8 cellular contexts compared by ENCODE assay signal in genomic region chr12:108731866-108732461, GRCh38. TPM values are rescaled to one million over a fixed set of nuclear protein-coding genes. Genes with fewer than 3 reads are reported as not detected.
DNase-seq lines count a peak whose midpoint lies in the region; ATAC-seq and TF ChIP-seq lines count a peak whose summit lies in the region.

No MANE protein-coding gene starts in this region.

- H3K27me3 ChIP-seq in BE2C (no peaks in the 10 kb centered on the region), left lung (no peaks in the 10 kb centered on the region)

- no peaks in the 10 kb centered on the region for H3K9me3 Mint-ChIP-seq in dendritic cell treated with granulocyte-macrophage colony-stimulating factor and Interleukin-4, amounts not matched to agents 40 ng/mL and 50 ng/mL, for 4 days

- DNase-seq in BE2C: peak; percentile 100
- DNase-seq in NCI-H526 treated with DMSO at 0.1 percent for 48 hours (lab: John Stamatoyannopoulos, UW): peak; percentile 93
- peak; percentile 92 to 96 for DNase-seq in activated CD4-positive, alpha-beta T cell treated with anti-CD3 and anti-CD28 coated beads, Interleukin-2, amount 50 U/mL, for 24 hours (ENCODE audit: low read depth in 1 of 2, low spot score in 1 of 2)
- peak; percentile 99 for DNase-seq in left lung
- DNase-seq in stimulated activated CD4-positive, alpha-beta T cell treated with anti-CD3 and anti-CD28 coated beads, Interleukin-2, amount 100 ng/mL, for 48 hours: peak; percentile 99 to 100

- intact Hi-C loops in dendritic cell treated with granulocyte-macrophage colony-stimulating factor and Interleukin-4, amounts not matched to agents 40 ng/mL and 50 ng/mL, for 4 days (cut with micrococcal nuclease): loop anchor here (2.0 to 5.0 kb wide), 4 partner anchors 35 to 170 kb away; partner anchors contain the start of genes ISCU and SART3
- intact Hi-C loops in left lung (cut with DNase I): no loop called here

- H3K27ac Mint-ChIP-seq in dendritic cell treated with granulocyte-macrophage colony-stimulating factor and Interleukin-4, amounts not matched to agents 40 ng/mL and 50 ng/mL, for 4 days: peak overlapping the region; percentile 97

- no peaks in the 10 kb centered on the region for H3K27me3 Mint-ChIP-seq in dendritic cell treated with granulocyte-macrophage colony-stimulating factor and Interleukin-4, amounts not matched to agents 40 ng/mL and 50 ng/mL, for 4 days

- ATAC-seq in GM19351 (IDR thresholded peaks at IDR 0.05; ENCODE audit: unreplicated experiment): peak; percentile 55
- peak; percentile 44 for ATAC-seq in HG03520 (IDR thresholded peaks at IDR 0.05; ENCODE audit: unreplicated experiment)
- ATAC-seq in left lung: peak; percentile 87

- H3K4me3 Mint-ChIP-seq in dendritic cell treated with granulocyte-macrophage colony-stimulating factor and Interleukin-4, amounts not matched to agents 40 ng/mL and 50 ng/mL, for 4 days: peak overlapping the region; percentile 92

- peaks cover 59% of the 10 kb centered on the region for H3K4me1 Mint-ChIP-seq in dendritic cell treated with granulocyte-macrophage colony-stimulating factor and Interleukin-4, amounts not matched to agents 40 ng/mL and 50 ng/mL, for 4 days (ENCODE audit: low read depth)

- H3K27ac ChIP-seq in left lung: peak overlapping the region; percentile 93 to 96

- H3K4me1 ChIP-seq in BE2C (peaks cover 4% of the 10 kb centered on the region; the same call in 1 of the 2 replicates), left lung (peaks cover 9 to 56% of the 10 kb centered on the region in 2 donors)

- TF ChIP-seq CTCF in BE2C (IDR thresholded peaks at IDR 0.05; ENCODE audit: low read depth, low read length): no peak
- no peak for TF ChIP-seq CTCF in left lung (IDR thresholded peaks at IDR 0.05)

- H3K9me3 ChIP-seq in BE2C (no peaks in the 10 kb centered on the region), left lung (no peaks in the 10 kb centered on the region)

- H3K36me3 ChIP-seq in BE2C (no peaks in the 10 kb centered on the region), left lung (no peaks in the 10 kb centered on the region)

- peak overlapping the region; percentile 83 for H3K4me3 ChIP-seq in BE2C (ENCODE audit: low read depth, low read length)
- peak overlapping the region; percentile 75 to 81 for H3K4me3 ChIP-seq in left lung

- peaks cover 43% of the 10 kb centered on the region for H3K36me3 Mint-ChIP-seq in dendritic cell treated with granulocyte-macrophage colony-stimulating factor and Interleukin-4, amounts not matched to agents 40 ng/mL and 50 ng/mL, for 4 days (ENCODE audit: low read depth)

RNA-seq across cellular contexts. Expression of gene CORO1C, which starts 0.6 kb away (rescaled TPM):
- polyA plus RNA-seq in BE2C (2012; ENCODE audit: insufficient read depth, insufficient read length, low read depth): 86.3 TPM
- 100 to 1,000 TPM; 224 to 282 TPM for total RNA-seq in left lung

Comparison
In these comparisons a context has a peak if more than half of its experiments do, and no peak if none do; other contexts are left out.
1. Peak in every context shown above with its lines: DNase-seq, ATAC-seq, H3K4me3 ChIP-seq and H3K27ac ChIP-seq.